ENCODE assay signal across 10 cellular contexts in the genomic region with DNA sequence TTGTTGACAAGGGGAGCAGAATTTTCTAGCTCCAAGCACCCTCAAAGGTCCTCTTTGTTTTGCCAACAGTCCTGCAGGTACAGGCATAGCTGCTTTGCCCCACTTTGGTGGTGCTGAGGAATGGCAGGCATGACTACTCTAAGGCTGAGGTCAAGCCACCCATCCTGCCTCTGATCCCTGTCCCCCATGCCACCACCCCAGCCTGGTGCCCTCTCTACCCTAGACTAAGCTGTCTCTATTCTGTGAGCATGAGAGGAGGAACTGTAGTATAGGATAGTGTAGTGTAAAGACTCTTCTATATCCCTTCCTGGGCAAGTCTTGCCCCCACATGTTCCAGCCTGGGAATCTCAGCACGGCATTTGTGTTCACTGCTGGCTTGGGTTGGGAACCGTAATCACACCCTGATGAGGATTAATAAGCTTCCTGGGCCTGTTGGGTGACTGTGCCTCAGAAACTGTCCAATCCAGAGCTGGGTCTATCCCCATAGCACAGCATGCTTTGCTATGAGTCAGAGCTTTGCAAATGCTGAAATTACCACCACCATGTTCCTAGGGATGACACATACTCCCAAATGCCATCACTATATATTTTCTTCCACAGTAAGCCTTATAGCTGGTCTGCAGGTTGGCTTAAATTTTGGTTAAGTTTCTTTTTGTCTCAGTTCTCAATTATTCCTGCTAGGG.
DNase-seq lines count a peak whose midpoint lies in the region; TF ChIP-seq lines count a peak whose summit lies in the region.
"Had no signal": no experiment of that assay in that cellular context is flagged by ENCODE, and none has a peak within 500 bp of the region (broad histone marks: within the 10 kb centered on the region; RNA-seq: fewer than 3 reads in every experiment).

No MANE protein-coding gene starts in this region.

- no peaks in the 10 kb centered on the region for H3K79me2 ChIP-seq in ACC112 (ENCODE audit: control insufficient read depth, insufficient read depth, low read length, unreplicated experiment)

- no peak overlapping the region for H3K9ac ChIP-seq in adipocyte (ENCODE audit: low read length)

- H2AFZ ChIP-seq in ACC112 (ENCODE audit: low read length, unreplicated experiment) = no peak overlapping the region

- H3K27ac ChIP-seq in ACC112 (ENCODE audit: low read depth, low read length) (peak overlapping the region; percentile 31; the same call in 1 of the 2 replicates), tibial artery (no peak overlapping the region), coronary artery (no peak overlapping the region)
- H3K27ac ChIP-seq: suprapubic skin had no signal

- H3K4me1 ChIP-seq in ACC112 (ENCODE audit: control insufficient read depth, insufficient read depth, low read length, unreplicated experiment) (peaks cover 8% of the 10 kb centered on the region), adipocyte (ENCODE audit: control insufficient read depth, insufficient read depth, low read length) (peaks cover 14% of the 10 kb centered on the region), tibial artery (no peaks in the 10 kb centered on the region)

- no peaks in the 10 kb centered on the region for H3K9me3 ChIP-seq in adipocyte (ENCODE audit: control insufficient read depth, low read length)
- no peaks in the 10 kb centered on the region for H3K9me3 ChIP-seq in tibial artery
- H3K9me3 ChIP-seq: suprapubic skin had no signal

- H3K36me3 ChIP-seq in ACC112 (ENCODE audit: insufficient read depth, low read length) (no peaks in the 10 kb centered on the region), adipocyte (ENCODE audit: control insufficient read depth, insufficient read depth, low read length, severe bottlenecking) (no peaks in the 10 kb centered on the region), tibial artery (no peaks in the 10 kb centered on the region)
- H3K36me3 ChIP-seq: suprapubic skin had no signal

- TF ChIP-seq CTCF in HFF-Myc (IDR thresholded peaks at IDR 0.05; ENCODE audit: low read depth, low read length, missing control alignments) (no peak), tibial artery (IDR thresholded peaks at IDR 0.05) (no peak), coronary artery (IDR thresholded peaks at IDR 0.05) (no peak)

- H3K27me3 ChIP-seq in ACC112 (ENCODE audit: insufficient read depth, low read length) (no peaks in the 10 kb centered on the region), adipocyte (replicated peaks; ENCODE audit: control insufficient read depth, insufficient read depth, low read length) (no peaks in the 10 kb centered on the region), tibial artery (no peaks in the 10 kb centered on the region)
- H3K27me3 ChIP-seq: suprapubic skin had no signal

- DNase-seq in HFF-Myc (ENCODE audit: extremely low read depth, low read depth) (peak; percentile 94), adipocyte (ENCODE audit: low read depth) (peak; percentile 66), islet precursor cell (peak; percentile 82), tibial artery (no peak), coronary artery (ENCODE audit: low spot score) (no peak)
- DNase-seq in activated effector memory CD4-positive, alpha-beta T cell treated with Interleukin-2 at 50 U/mL for 16 hours = no peak
- DNase-seq in activated CD8-positive, alpha-beta memory T cell treated with anti-CD3 and anti-CD28 coated beads, Interleukin-2, amount 50 U/mL, for 4 hours = no peak
- DNase-seq: NCI-H510A treated with DMSO at 0.1 percent for 48 hours had no signal

- H3K4me3 ChIP-seq in ACC112 (ENCODE audit: low read depth, low read length) (no peak overlapping the region), HFF-Myc (replicated peaks; ENCODE audit: low read depth, low read length) (no peak overlapping the region), adipocyte (ENCODE audit: low read length) (no peak overlapping the region), tibial artery (no peak overlapping the region), coronary artery (no peak overlapping the region)
- H3K4me3 ChIP-seq: suprapubic skin had no signal

- intact Hi-C loops in tibial artery (cut with DNase I; ENCODE audit: low total_unique reads) = no loop called here

Comparison
In these comparisons a context has a peak if more than half of its experiments do, and no peak if none do; other contexts are left out.
1. DNase-seq: peak in HFF-Myc (single experiment), adipocyte (single experiment) and islet precursor cell (single experiment); none in tibial artery (0 of 2), activated effector memory CD4-positive, alpha-beta T cell treated with Interleukin-2 at 50 U/mL for 16 hours (single experiment), coronary artery (single experiment) and activated CD8-positive, alpha-beta memory T cell treated with anti-CD3 and anti-CD28 coated beads, Interleukin-2, amount 50 U/mL, for 4 hours (single experiment).